Comparison of ENCODE assay signal across 22 cellular contexts in genomic region chr6:49949062-49949461, GRCh38. TPM values are rescaled to one million over a fixed set of nuclear protein-coding genes. Genes with fewer than 3 reads are reported as not detected.
"Had no signal": no experiment of that assay in that cellular context is flagged by ENCODE, and none has a peak within 500 bp of the region (broad histone marks: within the 10 kb centered on the region; RNA-seq: fewer than 3 reads in every experiment).

No MANE protein-coding gene starts in this region.

- DNase-seq: activated B cell treated with CpG ODN at 0.5 μM for 24 hours; activated CD4-positive, alpha-beta memory T cell treated with anti-CD3 and anti-CD28 coated beads for 36 hours; activated CD4-positive, alpha-beta T cell treated with anti-CD3 and anti-CD28 coated beads, Interleukin-2, amount 10 ng/mL, durations not matched to agents 7 days and 5 days; activated CD8-positive, alpha-beta memory T cell treated with anti-CD3 and anti-CD28 coated beads for 24 hours; activated effector memory CD4-positive, alpha-beta T cell treated with anti-CD3 and anti-CD28 coated beads, Interleukin-2, amount 50 U/mL, for 16 hours; activated naive CD4-positive, alpha-beta T cell treated with Interleukin-2 at 50 U/mL for 16 hours; activated naive CD8-positive, alpha-beta T cell treated with anti-CD3 and anti-CD28 coated beads for 36 hours; activated T-cell treated with anti-CD3 and anti-CD28 coated beads, Interleukin-2, amount 50 U/mL, for 4 hours; brain microvascular endothelial cell; Kasumi-1; NCI-H1092; NCI-H1930; NCI-H2107; NCI-H2171 treated with DMSO at 0.1 percent for 48 hours; NCI-H345; NCI-H510A; NCI-H526 treated with DMSO at 0.1 percent for 48 hours; SHP77 treated with DMSO at 0.1 percent for 48 hours had no signal

- H3K9me3 Mint-ChIP-seq: T-helper 1 cell treated with Interleukin-12 subunit alpha and Interleukin-12 subunit beta and Interleukin-4 antibody, amounts not matched to agents 30 μg/mL and 1 μg/mL, for 36 hours had no signal

- H3K36me3 ChIP-seq: brain microvascular endothelial cell, cardiac muscle cell had no signal

- H3K4me3 ChIP-seq: cardiac muscle cell had no signal

- H3K27ac ChIP-seq: brain microvascular endothelial cell, cardiac muscle cell had no signal

- H3K27ac Mint-ChIP-seq: activated B cell treated with CpG ODN at 0.5 μM for 24 hours; activated CD4-positive, alpha-beta memory T cell treated with anti-CD3 and anti-CD28 coated beads for 36 hours; activated CD4-positive, alpha-beta T cell treated with anti-CD3 and anti-CD28 coated beads, Interleukin-2, amount 10 ng/mL, durations not matched to agents 7 days and 5 days; activated naive CD8-positive, alpha-beta T cell treated with anti-CD3 and anti-CD28 coated beads for 36 hours; T-helper 1 cell treated with Interleukin-12 subunit alpha and Interleukin-12 subunit beta and Interleukin-4 antibody, amounts not matched to agents 30 μg/mL and 1 μg/mL, for 36 hours had no signal

- H3K27me3 ChIP-seq: brain microvascular endothelial cell, cardiac muscle cell had no signal

- H3K27me3 Mint-ChIP-seq: activated B cell treated with CpG ODN at 0.5 μM for 24 hours; activated CD4-positive, alpha-beta memory T cell treated with anti-CD3 and anti-CD28 coated beads for 36 hours; activated CD4-positive, alpha-beta T cell treated with anti-CD3 and anti-CD28 coated beads, Interleukin-2, amount 10 ng/mL, durations not matched to agents 7 days and 5 days; activated naive CD8-positive, alpha-beta T cell treated with anti-CD3 and anti-CD28 coated beads for 36 hours had no signal

- H3K4me3 Mint-ChIP-seq: activated B cell treated with CpG ODN at 0.5 μM for 24 hours; activated CD4-positive, alpha-beta memory T cell treated with anti-CD3 and anti-CD28 coated beads for 36 hours; activated CD4-positive, alpha-beta T cell treated with anti-CD3 and anti-CD28 coated beads, Interleukin-2, amount 10 ng/mL, durations not matched to agents 7 days and 5 days; activated naive CD8-positive, alpha-beta T cell treated with anti-CD3 and anti-CD28 coated beads for 36 hours; activated T-cell treated with anti-CD3 and anti-CD28 coated beads, Interleukin-2, amount 50 U/mL, for 4 hours; T-helper 1 cell treated with Interleukin-12 subunit alpha and Interleukin-12 subunit beta and Interleukin-4 antibody, amounts not matched to agents 30 μg/mL and 1 μg/mL, for 36 hours had no signal

- H3K4me1 Mint-ChIP-seq: activated B cell treated with CpG ODN at 0.5 μM for 24 hours; activated CD4-positive, alpha-beta T cell treated with anti-CD3 and anti-CD28 coated beads, Interleukin-2, amount 10 ng/mL, durations not matched to agents 7 days and 5 days; activated naive CD8-positive, alpha-beta T cell treated with anti-CD3 and anti-CD28 coated beads for 36 hours had no signal

- H3K36me3 Mint-ChIP-seq: activated CD4-positive, alpha-beta memory T cell treated with anti-CD3 and anti-CD28 coated beads for 36 hours had no signal

RNA-seq across cellular contexts. Expression of gene DEFB114, which starts 14.9 kb away (rescaled TPM):
- total RNA-seq: activated B cell treated with CpG ODN at 0.5 μM for 24 hours; activated CD4-positive, alpha-beta memory T cell treated with anti-CD3 and anti-CD28 coated beads for 36 hours; activated CD4-positive, alpha-beta T cell treated with anti-CD3 and anti-CD28 coated beads, Interleukin-2, amount 10 ng/mL, durations not matched to agents 7 days and 5 days; activated naive CD8-positive, alpha-beta T cell treated with anti-CD3 and anti-CD28 coated beads for 36 hours; activated T-cell treated with anti-CD3 and anti-CD28 coated beads, Interleukin-2, amount 50 U/mL, for 4 hours; cardiac muscle cell; SK-MEL-5 had no signal
- polyA plus RNA-seq: adipose tissue, cardiac muscle cell had no signal

RNA-seq across cellular contexts. Expression of gene DEFB113, which starts 20.4 kb away (rescaled TPM):
- total RNA-seq: activated B cell treated with CpG ODN at 0.5 μM for 24 hours; activated CD4-positive, alpha-beta memory T cell treated with anti-CD3 and anti-CD28 coated beads for 36 hours; activated CD4-positive, alpha-beta T cell treated with anti-CD3 and anti-CD28 coated beads, Interleukin-2, amount 10 ng/mL, durations not matched to agents 7 days and 5 days; activated naive CD8-positive, alpha-beta T cell treated with anti-CD3 and anti-CD28 coated beads for 36 hours; activated T-cell treated with anti-CD3 and anti-CD28 coated beads, Interleukin-2, amount 50 U/mL, for 4 hours; cardiac muscle cell; SK-MEL-5 had no signal
- polyA plus RNA-seq: adipose tissue, cardiac muscle cell had no signal
